In genomic region chr1:92900539-92900938, GRCh38 we compare ENCODE assay signal across 24 cellular contexts.
"Had no signal": no experiment of that assay in that cellular context is flagged by ENCODE, and none has a peak within 500 bp of the region (broad histone marks: within the 10 kb centered on the region; RNA-seq: fewer than 3 reads in every experiment).

No MANE protein-coding gene starts in this region.

- H3K9me3 ChIP-seq: gastrocnemius medialis, neutrophil, testis, tibial artery had no signal

- H3K4me3 Mint-ChIP-seq: natural killer cell treated with Interleukin-12 subunit alpha and Interleukin-12 subunit beta and Interleukin-15 and Interleukin-18, amount 100 ng/mL, for 72 hours; neural crest cell; stimulated activated effector memory CD8-positive, alpha-beta T cell treated with anti-CD3 and anti-CD28 coated beads, Interleukin-12 subunit alpha, Interleukin-12 subunit beta, amount 100 ng/mL, for 72 hours; type B pancreatic cell had no signal

- H3K36me3 ChIP-seq: lower lobe of right lung, neutrophil, tibial artery had no signal

- H3K4me1 ChIP-seq: lower lobe of right lung, parathyroid adenoma, stomach, testis, tibial artery had no signal

- ATAC-seq: esophagus mucosa; gastrocnemius medialis; left ventricle myocardium superior; sciatic nerve; stimulated activated effector memory CD8-positive, alpha-beta T cell treated with anti-CD3 and anti-CD28 coated beads, Interleukin-12 subunit alpha, Interleukin-12 subunit beta, amount 100 ng/mL, for 72 hours had no signal

- H3K27me3 Mint-ChIP-seq: natural killer cell treated with Interleukin-12 subunit alpha and Interleukin-12 subunit beta and Interleukin-15 and Interleukin-18, amount 100 ng/mL, for 72 hours; progenitor cell of endocrine pancreas; type B pancreatic cell had no signal

- H3K4me3 ChIP-seq: dorsolateral prefrontal cortex, gastrocnemius medialis, lower lobe of right lung, stomach, testis, tibial artery had no signal

- H3K27ac Mint-ChIP-seq: progenitor cell of endocrine pancreas, type B pancreatic cell had no signal

- H3K27me3 ChIP-seq: dorsolateral prefrontal cortex, gastrocnemius medialis, neutrophil, stomach, testis, tibial artery had no signal

- H3K36me3 Mint-ChIP-seq: stimulated activated effector memory CD8-positive, alpha-beta T cell treated with anti-CD3 and anti-CD28 coated beads, Interleukin-12 subunit alpha, Interleukin-12 subunit beta, amount 100 ng/mL, for 72 hours; type B pancreatic cell had no signal

- H3K4me1 Mint-ChIP-seq: neural crest cell; stimulated activated effector memory CD8-positive, alpha-beta T cell treated with anti-CD3 and anti-CD28 coated beads, Interleukin-12 subunit alpha, Interleukin-12 subunit beta, amount 100 ng/mL, for 72 hours had no signal

- DNase-seq: dorsolateral prefrontal cortex; effector CD4-positive, alpha-beta T cell; foreskin fibroblast; gastrocnemius medialis; head of caudate nucleus; left ventricle myocardium superior; lower lobe of right lung; stimulated activated CD4-positive, alpha-beta T cell treated with anti-CD3 and anti-CD28 coated beads, Interleukin-2, amount 100 ng/mL, for 24 hours; stimulated activated CD4-positive, alpha-beta T cell treated with anti-CD3 and anti-CD28 coated beads, Interleukin-4, amount 100 ng/mL, for 24 hours; stimulated activated naive CD4-positive, alpha-beta T cell treated with Interleukin-2 at 50 U/mL for 16 hours; stomach; testis; tibial artery had no signal

- FAIRE-seq: colon, keratinocyte had no signal

- H3K27ac ChIP-seq: gastrocnemius medialis, lower lobe of right lung, neutrophil, parathyroid adenoma, stomach, testis, tibial artery had no signal
